Comparison of ENCODE assay signal across 18 cellular contexts in genomic region chr3:16439848-16440708, GRCh38.
DNase-seq lines count a peak whose midpoint lies in the region; ATAC-seq and TF ChIP-seq lines count a peak whose summit lies in the region.
"Had no signal": no experiment of that assay in that cellular context is flagged by ENCODE, and none has a peak within 500 bp of the region (broad histone marks: within the 10 kb centered on the region; RNA-seq: fewer than 3 reads in every experiment).

No MANE protein-coding gene starts in this region.

- intact Hi-C loops in activated B cell treated with CpG ODN at 0.5 μM for 24 hours (cut with micrococcal nuclease) (no loop called here), heart left ventricle (cut with DNase I) (loop anchor here in 2 of 10 donors (10.0 kb wide), 2 partner anchors 65 to 75 kb away; partner anchors contain the start of gene RFTN1 (in 1 of the 2)), mucosa of descending colon (cut with DNase I, micrococcal nuclease) (no loop called here)

- H3K9me3 Mint-ChIP-seq in activated B cell treated with CpG ODN at 0.5 μM for 24 hours: peaks cover 8% of the 10 kb centered on the region
- H3K9me3 Mint-ChIP-seq in stimulated activated naive B cell treated with anti-CD40 and anti-IgM and Interleukin-4, amounts not matched to agents 10 μg/mL and 1 μg/mL and 100 μg/mL, for 72 hours: no peaks in the 10 kb centered on the region
- H3K9me3 Mint-ChIP-seq: activated naive CD4-positive, alpha-beta T cell treated with anti-CD3 and anti-CD28 coated beads, Interleukin-2, amount 50 U/mL, for 72 hours had no signal

- H3K27ac Mint-ChIP-seq in activated B cell treated with CpG ODN at 0.5 μM for 24 hours: peak overlapping the region; percentile 59
- H3K27ac Mint-ChIP-seq in stimulated activated naive B cell treated with anti-CD40 and anti-IgM and Interleukin-4, amounts not matched to agents 10 μg/mL and 1 μg/mL and 100 μg/mL, for 72 hours: peak overlapping the region; percentile 73
- H3K27ac Mint-ChIP-seq: B cell had no signal

- no peaks in the 10 kb centered on the region for H4K20me1 ChIP-seq in GM23248 (ENCODE audit: insufficient read depth)

- H3K27ac ChIP-seq in GM23248 (peak overlapping the region; percentile 57), heart left ventricle (peak overlapping the region in 10 of 12 donors; percentile 9 to 73 (median 52))
- H3K27ac ChIP-seq: HL-60 had no signal

- no peak for TF ChIP-seq POLR2A in heart left ventricle (IDR thresholded peaks at IDR 0.05)

- H3K36me3 Mint-ChIP-seq in activated B cell treated with CpG ODN at 0.5 μM for 24 hours (ENCODE audit: low read depth): peaks cover 40% of the 10 kb centered on the region
- peaks cover 54 to 87% of the 10 kb centered on the region in 2 donors for H3K36me3 Mint-ChIP-seq in stimulated activated naive B cell treated with anti-CD40 and anti-IgM and Interleukin-4, amounts not matched to agents 10 μg/mL and 1 μg/mL and 100 μg/mL, for 72 hours

- H3K4me3 ChIP-seq in GM23248 (no peak overlapping the region), heart left ventricle (no peak overlapping the region), mucosa of descending colon (no peak overlapping the region)

- CTCF ChIA-PET in activated B cell treated with CpG ODN at 0.5 μM for 24 hours (lab: Charles Lee): no interaction called here

- peak overlapping the region; percentile 7; the same call in 1 of the 2 replicates for H3K9ac ChIP-seq in GM23248

- H3K9me3 ChIP-seq in GM23248 (ENCODE audit: low read depth): no peaks in the 10 kb centered on the region
- no peaks in the 10 kb centered on the region for H3K9me3 ChIP-seq in heart left ventricle
- no peaks in the 10 kb centered on the region for H3K9me3 ChIP-seq in mucosa of descending colon

- H3K4me2 ChIP-seq in GM23248 (ENCODE audit: unreplicated experiment): peak overlapping the region; percentile 64

- H3K9me2 ChIP-seq in GM23248 (ENCODE audit: insufficient read depth): no peaks in the 10 kb centered on the region

- H3K36me3 ChIP-seq in GM23248 (ENCODE audit: low read depth) (no peaks in the 10 kb centered on the region; the same call in 1 of the 2 replicates), heart left ventricle (no peaks in the 10 kb centered on the region), mucosa of descending colon (ENCODE audit: low read depth) (no peaks in the 10 kb centered on the region)

- no peaks in the 10 kb centered on the region for H3K27me3 Mint-ChIP-seq in activated B cell treated with CpG ODN at 0.5 μM for 24 hours
- H3K27me3 Mint-ChIP-seq in stimulated activated naive B cell treated with anti-CD40 and anti-IgM and Interleukin-4, amounts not matched to agents 10 μg/mL and 1 μg/mL and 100 μg/mL, for 72 hours: no peaks in the 10 kb centered on the region
- H3K27me3 Mint-ChIP-seq: B cell had no signal

- H3K4me1 ChIP-seq in GM23248 (ENCODE audit: insufficient read depth) (peaks cover 27% of the 10 kb centered on the region), heart left ventricle (peaks cover 0 to 49% (median 24%) of the 10 kb centered on the region in 12 donors), mucosa of descending colon (ENCODE audit: low read depth) (no peaks in the 10 kb centered on the region)

- no peak overlapping the region for H3K4me3 Mint-ChIP-seq in activated B cell treated with CpG ODN at 0.5 μM for 24 hours
- H3K4me3 Mint-ChIP-seq in stimulated activated naive B cell treated with anti-CD40 and anti-IgM and Interleukin-4, amounts not matched to agents 10 μg/mL and 1 μg/mL and 100 μg/mL, for 72 hours: no peak overlapping the region
- H3K4me3 Mint-ChIP-seq: B cell had no signal

- in situ Hi-C loops in GM23248 (cut with MboI): no loop called here

- ATAC-seq in activated B cell treated with CpG ODN at 0.5 μM for 24 hours (ENCODE audit: low read depth): no peak
- peak; percentile 17 to 55 (median 24) for ATAC-seq in heart left ventricle
- no peak for ATAC-seq in stimulated activated naive B cell treated with anti-CD40 and anti-IgM and Interleukin-4, amounts not matched to agents 10 μg/mL and 1 μg/mL and 100 μg/mL, for 72 hours (replicated peaks)
- ATAC-seq in mucosa of descending colon: no peak
- ATAC-seq: activated naive CD4-positive, alpha-beta T cell treated with anti-CD3 and anti-CD28 coated beads, Interleukin-2, amount 50 U/mL, for 72 hours had no signal

- H2AFZ ChIP-seq in GM23248: no peak overlapping the region

- TF ChIP-seq CTCF in activated B cell treated with CpG ODN at 0.5 μM for 24 hours (IDR thresholded peaks at IDR 0.05) (no peak), heart left ventricle (IDR thresholded peaks at IDR 0.05) (no peak), mucosa of descending colon (IDR thresholded peaks at IDR 0.05) (no peak)

- H3K27me3 ChIP-seq in GM23248 (replicated peaks; ENCODE audit: insufficient read depth) (no peaks in the 10 kb centered on the region), heart left ventricle (no peaks in the 10 kb centered on the region)

- POLR2A ChIA-PET in activated B cell treated with CpG ODN at 0.5 μM for 24 hours (lab: Charles Lee): interaction anchor here (1.7 kb wide), 1 partner anchor 9 kb away, joined by 6 read pairs; no protein-coding TSS in a partner anchor

- peaks cover 39% of the 10 kb centered on the region for H3K4me1 Mint-ChIP-seq in activated B cell treated with CpG ODN at 0.5 μM for 24 hours
- peaks cover 33 to 80% of the 10 kb centered on the region in 2 donors for H3K4me1 Mint-ChIP-seq in stimulated activated naive B cell treated with anti-CD40 and anti-IgM and Interleukin-4, amounts not matched to agents 10 μg/mL and 1 μg/mL and 100 μg/mL, for 72 hours

- peaks cover 65% of the 10 kb centered on the region for H3K79me2 ChIP-seq in GM23248 (ENCODE audit: insufficient read depth)

- WGBS in GM23248 (ENCODE audit: low coverage in 1 of 2, low lambda C conversion rate in 2 of 2, missing lambda C conversion rate in 2 of 2), 2 experiments: 62 to 65% methylated on average over 13 of the region's 13 CpGs
- 54 to 64% (median 58%) methylated on average over 13 of the region's 13 CpGs for WGBS in heart left ventricle, 4 donors

- peak; percentile 49 for DNase-seq in GM23248
- DNase-seq in activated B cell treated with CpG ODN at 0.5 μM for 24 hours: no peak
- DNase-seq in heart left ventricle: peak in 1 of 5 donors; percentile 25
- no peak for DNase-seq in stimulated activated naive B cell treated with anti-CD40 and anti-IgM and Interleukin-4, amounts not matched to agents 10 μg/mL and 1 μg/mL and 100 μg/mL, for 72 hours
- no peak for DNase-seq in putamen (ENCODE audit: low spot score)
- no peak for DNase-seq in HUDEP-2 (lab: John Stamatoyannopoulos, UW; ENCODE audit: unreplicated experiment in 76 of 76)
- DNase-seq in NCI-H526 treated with DMSO at 0.1 percent for 48 hours (lab: John Stamatoyannopoulos, UW): no peak
- DNase-seq in mucosa of descending colon: no peak
- DNase-seq: activated CD4-positive, alpha-beta T cell treated with anti-CD3 and anti-CD28 coated beads, Interleukin-2, amount 50 U/mL, for 1 hour; hypothalamus; KBM-7; kidney; NCI-H1105; NCI-H774; stimulated activated CD4-positive, alpha-beta T cell treated with anti-CD3 and anti-CD28 coated beads, Interleukin-2, amount 100 ng/mL, for 48 hours had no signal

- H3F3A ChIP-seq in GM23248 (ENCODE audit: insufficient read depth): 0 out of 2 replicates have a peak, but pooled peaks cover 4% of the 10 kb centered on the region

Comparison
In these comparisons a context has a peak if more than half of its experiments do, and no peak if none do; other contexts are left out.
1. ATAC-seq: peak in heart left ventricle (4 of 4); none in activated B cell treated with CpG ODN at 0.5 μM for 24 hours (single experiment), stimulated activated naive B cell treated with anti-CD40 and anti-IgM and Interleukin-4, amounts not matched to agents 10 μg/mL and 1 μg/mL and 100 μg/mL, for 72 hours (0 of 2) and mucosa of descending colon (single experiment).